Comparison of ENCODE assay signal across 8 cellular contexts in genomic region chr17:48351916-48352332, GRCh38.
DNase-seq lines count a peak whose midpoint lies in the region; ATAC-seq, FAIRE-seq and TF ChIP-seq lines count a peak whose summit lies in the region.

No MANE protein-coding gene starts in this region.

- no peaks in the 10 kb centered on the region for H4K20me1 ChIP-seq in keratinocyte (ENCODE audit: control insufficient read depth, extremely low read depth, insufficient read depth, low read length)

- H3K4me2 ChIP-seq in keratinocyte (ENCODE audit: control insufficient read depth, extremely low read depth, insufficient read depth, low read depth, low read length), result no peak overlapping the region

- peak; percentile 29 for ATAC-seq in activated T-helper 17 cell treated with anti-CD3 and anti-CD28 coated beads, Interleukin-2, amount 50 U/mL, for 72 hours (replicated peaks)
- ATAC-seq in aorta (ENCODE audit: low FRiP score), result peak; percentile 46
- ATAC-seq in HG03095 (IDR thresholded peaks at IDR 0.05; ENCODE audit: unreplicated experiment), result no peak

- DNase-seq in ELR (ENCODE audit: low read depth) (peak; percentile 74), keratinocyte (ENCODE audit: low read depth, low spot score) (no peak), aorta (no peak)
- DNase-seq in NK-92 treated with Interleukin-12 subunit alpha and Interleukin-12 subunit beta, amount 100 ng/mL, for 24 hours (lab: John Stamatoyannopoulos, UW), result no peak
- DNase-seq in activated CD8-positive, alpha-beta memory T cell treated with anti-CD3 and anti-CD28 coated beads, Interleukin-2, amount 50 U/mL, for 48 hours, result no peak

- no peak overlapping the region for H3K9ac ChIP-seq in keratinocyte (ENCODE audit: control insufficient read depth, extremely low read depth, insufficient read depth, low read length)

- H3K4me1 Mint-ChIP-seq in activated T-helper 17 cell treated with anti-CD3 and anti-CD28 coated beads, Interleukin-2, amount 50 U/mL, for 72 hours, result no peaks in the 10 kb centered on the region

- peaks cover 5% of the 10 kb centered on the region for H3K27me3 ChIP-seq in keratinocyte (ENCODE audit: control insufficient read depth, extremely low read depth, insufficient read depth, low read length)
- no peaks in the 10 kb centered on the region for H3K27me3 ChIP-seq in aorta (ENCODE audit: control insufficient read depth in 1 of 2, insufficient read depth in 2 of 2, low read length in 1 of 2)

- no peaks in the 10 kb centered on the region for H3K36me3 ChIP-seq in keratinocyte (ENCODE audit: control insufficient read depth in 2 of 2, extremely low read depth in 1 of 2, insufficient read depth in 2 of 2, low read length in 2 of 2)
- no peaks in the 10 kb centered on the region for H3K36me3 ChIP-seq in aorta (ENCODE audit: control insufficient read depth in 1 of 2, insufficient read depth in 2 of 2, low read length in 1 of 2)

- H3K9me1 ChIP-seq in keratinocyte (ENCODE audit: control insufficient read depth, extremely low read depth, insufficient read depth, low read length), result no peaks in the 10 kb centered on the region

- H2AFZ ChIP-seq in keratinocyte (ENCODE audit: control insufficient read depth, low read length), result no peak overlapping the region

- dilution Hi-C loops in keratinocyte (cut with MboI; ENCODE audit: extremely low pct_ligation_motif_present, low sequenced_read_pairs), result no loop called here

- H3K4me3 Mint-ChIP-seq in activated T-helper 17 cell treated with anti-CD3 and anti-CD28 coated beads, Interleukin-2, amount 50 U/mL, for 72 hours, result no peak overlapping the region

- intact Hi-C loops in aorta (cut with DNase I), result loop anchor here (5.0 kb wide), 3 partner anchors 105 to 265 kb away; partner anchors contain the start of genes HOXB3 (in 2 of the 2), HOXB5 (in 2 of the 2) and HOXB8 (in 1 of the 2)

- H3K9me3 ChIP-seq in keratinocyte (ENCODE audit: control insufficient read depth, low read depth, low read length), result no peaks in the 10 kb centered on the region
- peaks cover 2% of the 10 kb centered on the region for H3K9me3 ChIP-seq in aorta (ENCODE audit: control insufficient read depth, low read length)

- H3K9me3 Mint-ChIP-seq in activated T-helper 17 cell treated with anti-CD3 and anti-CD28 coated beads, Interleukin-2, amount 50 U/mL, for 72 hours, result no peaks in the 10 kb centered on the region

- H3K27ac Mint-ChIP-seq in activated T-helper 17 cell treated with anti-CD3 and anti-CD28 coated beads, Interleukin-2, amount 50 U/mL, for 72 hours, result no peak overlapping the region

- H3K79me2 ChIP-seq in keratinocyte (ENCODE audit: control insufficient read depth, insufficient read depth, low read length), result no peaks in the 10 kb centered on the region

- H3K27me3 Mint-ChIP-seq in activated T-helper 17 cell treated with anti-CD3 and anti-CD28 coated beads, Interleukin-2, amount 50 U/mL, for 72 hours, result no peaks in the 10 kb centered on the region

- no peak for FAIRE-seq in keratinocyte (lab: Jason Lieb, UNC)

- H3K4me3 ChIP-seq in keratinocyte (ENCODE audit: control insufficient read depth in 2 of 3, extremely low read depth in 1 of 3, insufficient read depth in 2 of 3, low read depth in 1 of 3, low read length in 3 of 3), result no peak overlapping the region
- H3K4me3 ChIP-seq in aorta (ENCODE audit: low read length in 2 of 2), result no peak overlapping the region

- H3K4me1 ChIP-seq in keratinocyte (ENCODE audit: control insufficient read depth, extremely low read depth, insufficient read depth, low read length) (no peaks in the 10 kb centered on the region), aorta (ENCODE audit: control insufficient read depth in 1 of 2, insufficient read depth in 2 of 2, low read length in 2 of 2) (no peaks in the 10 kb centered on the region)

- no peaks in the 10 kb centered on the region for H3K36me3 Mint-ChIP-seq in activated T-helper 17 cell treated with anti-CD3 and anti-CD28 coated beads, Interleukin-2, amount 50 U/mL, for 72 hours (ENCODE audit: low read depth)

- TF ChIP-seq CTCF in LNCAP (IDR thresholded peaks at IDR 0.05) (peak; percentile 84), keratinocyte (optimal IDR thresholded peaks at IDR 0.05 in 1 of 3, IDR thresholded peaks at IDR 0.05 in 1 of 3, conservative IDR thresholded peaks at IDR 0.05 in 1 of 3; ENCODE audit: extremely low read depth in 1 of 3, insufficient read depth in 2 of 3, low read length in 3 of 3) (peak in 2 of 3 experiments; percentile 30 to 38)

- H3K27ac ChIP-seq in keratinocyte (ENCODE audit: control insufficient read depth, insufficient read depth, low read length), result no peak overlapping the region
- H3K27ac ChIP-seq in aorta (ENCODE audit: low read depth in 1 of 2, low read length in 2 of 2), result no peak overlapping the region
